Comparison of ENCODE assay signal across 18 cellular contexts in genomic region chr4:20423420-20423819, GRCh38.
DNase-seq lines count a peak whose midpoint lies in the region; ATAC-seq and TF ChIP-seq lines count a peak whose summit lies in the region.
"Had no signal": no experiment of that assay in that cellular context is flagged by ENCODE, and none has a peak within 500 bp of the region (broad histone marks: within the 10 kb centered on the region; RNA-seq: fewer than 3 reads in every experiment).

No MANE protein-coding gene starts in this region.

- ATAC-seq in foreskin keratinocyte: no peak
- ATAC-seq in esophagus mucosa: no peak
- ATAC-seq in GM19324 (IDR thresholded peaks at IDR 0.05; ENCODE audit: low FRiP score, unreplicated experiment): no peak
- ATAC-seq: Right ventricle myocardium inferior had no signal

- H3K27ac ChIP-seq in foreskin keratinocyte (no peak overlapping the region), esophagus squamous epithelium (no peak overlapping the region)

- intact Hi-C loops in esophagus squamous epithelium (cut with DNase I): loop anchor here (10.0 kb wide), 1 partner anchor 261 kb away; no protein-coding TSS in a partner anchor

- TF ChIP-seq POLR2A in esophagus squamous epithelium (IDR thresholded peaks at IDR 0.05): no peak

- no peak for DNase-seq in BE2C
- peak; percentile 43 for DNase-seq in DMS114 treated with DMSO at 0.1 percent for 48 hours (lab: John Stamatoyannopoulos, UW; ENCODE audit: unreplicated experiment)
- peak; percentile 19 for DNase-seq in SK-MEL-5 (ENCODE audit: low read depth, low spot score)
- DNase-seq in foreskin keratinocyte: no peak
- no peak for DNase-seq in esophagus squamous epithelium (lab: John Stamatoyannopoulos, UW)
- no peak for DNase-seq in 8988T
- DNase-seq: Calu3; CD4-positive, alpha-beta memory T cell; DMS79; H7; KG1; MG63; NCI-H1105 treated with DMSO at 0.1 percent for 48 hours; NCI-H187 treated with DMSO at 0.1 percent for 48 hours; NCI-H345 had no signal

- peaks cover 4% of the 10 kb centered on the region; the same call in 1 of the 2 replicates for H3K27me3 ChIP-seq in BE2C
- H3K27me3 ChIP-seq in foreskin keratinocyte: no peaks in the 10 kb centered on the region
- no peaks in the 10 kb centered on the region for H3K27me3 ChIP-seq in esophagus squamous epithelium
- H3K27me3 ChIP-seq: MG63 had no signal

- H3K9me3 ChIP-seq in BE2C: no peaks in the 10 kb centered on the region
- H3K9me3 ChIP-seq in esophagus squamous epithelium: no peaks in the 10 kb centered on the region
- H3K9me3 ChIP-seq: MG63 had no signal

- TF ChIP-seq CTCF in BE2C (IDR thresholded peaks at IDR 0.05; ENCODE audit: low read depth, low read length) (peak; percentile 43), foreskin keratinocyte (conservative IDR thresholded peaks at IDR 0.05) (peak; percentile 10), esophagus squamous epithelium (IDR thresholded peaks at IDR 0.05) (no peak)

- H3K36me3 ChIP-seq in BE2C (no peaks in the 10 kb centered on the region), esophagus squamous epithelium (no peaks in the 10 kb centered on the region)
- H3K36me3 ChIP-seq: MG63 had no signal

- in situ Hi-C loops in SK-MEL-5 (cut with HindIII; ENCODE audit: low pct_unique_long_range_greater_than_20kb, low sequenced_read_pairs): loop anchor here (25.0 kb wide), 1 partner anchor 111 kb away; no protein-coding TSS in a partner anchor

- H3K4me1 ChIP-seq in BE2C (peaks cover 6% of the 10 kb centered on the region; the same call in 1 of the 2 replicates), foreskin keratinocyte (peaks cover 9% of the 10 kb centered on the region), esophagus squamous epithelium (peaks cover 0 to 8% (median 0%) of the 10 kb centered on the region in 3 donors)

- H3K4me3 ChIP-seq in BE2C (ENCODE audit: low read depth, low read length) (no peak overlapping the region), esophagus squamous epithelium (no peak overlapping the region)
- H3K4me3 ChIP-seq: MG63 had no signal

- 85 to 92% methylated on average over 3 of the region's 3 CpGs for WGBS in esophagus squamous epithelium, 2 donors

Comparison
In these comparisons a context has a peak if more than half of its experiments do, and no peak if none do; other contexts are left out.
1. DNase-seq: peak in DMS114 treated with DMSO at 0.1 percent for 48 hours (single experiment) and SK-MEL-5 (single experiment); none in BE2C (single experiment), foreskin keratinocyte (0 of 2), esophagus squamous epithelium (single experiment) and 8988T (single experiment).
2. CTCF ChIP-seq: peak in BE2C (single experiment) and foreskin keratinocyte (single experiment); none in esophagus squamous epithelium (0 of 6).